In the genomic region with DNA sequence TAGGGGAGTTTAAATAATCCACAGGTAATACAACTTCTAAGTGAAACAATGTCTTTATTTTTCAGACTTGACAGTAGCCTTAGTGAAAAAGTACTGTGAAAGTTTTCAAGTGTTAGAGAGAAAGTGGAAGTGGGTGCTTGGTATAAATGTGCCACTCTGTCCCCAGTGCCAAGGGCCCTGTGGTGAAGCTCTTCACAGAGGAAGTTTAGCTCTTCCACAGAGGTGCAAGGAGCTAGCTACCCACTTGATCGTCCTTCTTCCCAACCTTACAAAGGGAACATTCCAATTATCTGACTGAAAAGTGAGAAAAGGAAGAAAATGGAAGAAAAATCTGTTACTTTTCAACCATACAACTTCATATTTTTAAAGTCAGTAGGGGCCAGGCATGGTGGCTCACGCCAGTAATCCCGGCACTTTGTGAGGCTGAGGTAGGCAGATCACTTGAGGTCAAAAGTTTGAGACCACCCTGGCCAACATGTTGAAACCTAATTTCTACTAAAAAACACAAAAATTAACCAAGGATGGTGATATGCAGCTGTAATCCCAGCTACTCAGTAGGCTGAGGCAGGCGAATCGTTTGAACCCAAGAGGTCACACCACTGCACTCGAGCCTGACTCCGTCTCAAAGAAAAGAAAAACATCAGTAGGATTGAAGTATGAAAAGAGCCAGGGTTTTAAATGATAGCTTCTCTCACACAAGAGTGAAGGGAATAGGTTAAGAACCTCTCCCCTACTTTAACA, we compare ENCODE assay signal across 11 cellular contexts. TPM values are rescaled to one million over a fixed set of nuclear protein-coding genes. Genes with fewer than 3 reads are reported as not detected.
A peak's percentile ranks its signal among the peaks of the same experiment; 100 is the strongest.
DNase-seq lines count a peak whose midpoint lies in the region; ATAC-seq and TF ChIP-seq lines count a peak whose summit lies in the region.
"Had no signal": no experiment of that assay in that cellular context is flagged by ENCODE, and none has a peak within 500 bp of the region (broad histone marks: within the 10 kb centered on the region; RNA-seq: fewer than 3 reads in every experiment).

No MANE protein-coding gene starts in this region.

- no peaks in the 10 kb centered on the region for H3K27me3 ChIP-seq in BLaER1
- no peaks in the 10 kb centered on the region for H3K27me3 ChIP-seq in prostate gland (replicated peaks; ENCODE audit: insufficient read depth)
- H3K27me3 ChIP-seq in left ventricle myocardium inferior (ENCODE audit: low read depth), result no peaks in the 10 kb centered on the region

- ATAC-seq in GM18861 (IDR thresholded peaks at IDR 0.05; ENCODE audit: unreplicated experiment), result peak; percentile 27
- ATAC-seq in HG03039 (IDR thresholded peaks at IDR 0.05; ENCODE audit: unreplicated experiment), result peak; percentile 43
- no peak for ATAC-seq in activated CD8-positive, alpha-beta T cell treated with anti-CD3 and anti-CD28 coated beads, Interleukin-2, amount 10 ng/mL, durations not matched to agents 7 days and 5 days
- ATAC-seq: PC-3 had no signal

- 96% methylated on average over 7 of the region's 7 CpGs for WGBS in prostate gland

- no peak for TF ChIP-seq POLR2A in prostate gland (IDR thresholded peaks at IDR 0.05)

- H3K27me3 Mint-ChIP-seq in activated CD8-positive, alpha-beta T cell treated with anti-CD3 and anti-CD28 coated beads, Interleukin-2, amount 10 ng/mL, durations not matched to agents 7 days and 5 days (ENCODE audit: low read depth), result no peaks in the 10 kb centered on the region

- H3K4me3 ChIP-seq in BLaER1 (no peak overlapping the region), prostate gland (no peak overlapping the region), left ventricle myocardium inferior (no peak overlapping the region)
- H3K4me3 ChIP-seq: coronary artery had no signal

- peak overlapping the region; percentile 80 for H3K27ac ChIP-seq in BLaER1
- H3K27ac ChIP-seq in prostate gland, result no peak overlapping the region
- H3K27ac ChIP-seq in left ventricle myocardium inferior (replicated peaks), result no peak overlapping the region
- H3K27ac ChIP-seq: coronary artery had no signal

- H3K36me3 ChIP-seq in BLaER1 (no peaks in the 10 kb centered on the region), prostate gland (no peaks in the 10 kb centered on the region), left ventricle myocardium inferior (no peaks in the 10 kb centered on the region)

- H3K36me3 Mint-ChIP-seq in activated CD8-positive, alpha-beta T cell treated with anti-CD3 and anti-CD28 coated beads, Interleukin-2, amount 10 ng/mL, durations not matched to agents 7 days and 5 days (ENCODE audit: low read depth), result peaks cover 64% of the 10 kb centered on the region

- H3K9me3 ChIP-seq in BLaER1 (peaks cover 8% of the 10 kb centered on the region; the same call in 1 of the 2 replicates), prostate gland (no peaks in the 10 kb centered on the region), left ventricle myocardium inferior (replicated peaks) (peaks cover 2% of the 10 kb centered on the region)

- H3K9ac ChIP-seq in BLaER1, result no peak overlapping the region

- peak overlapping the region; percentile 73 for H3K27ac Mint-ChIP-seq in activated CD8-positive, alpha-beta T cell treated with anti-CD3 and anti-CD28 coated beads, Interleukin-2, amount 10 ng/mL, durations not matched to agents 7 days and 5 days

- CTCF ChIA-PET in activated CD8-positive, alpha-beta T cell treated with anti-CD3 and anti-CD28 coated beads, Interleukin-2, amount 10 ng/mL, durations not matched to agents 7 days and 5 days (lab: Charles Lee), result interaction anchor here (1.1 to 4.2 kb wide), 5 partner anchors 11 to 79 kb away, joined by 3 to 19 read pairs (median 4); no protein-coding TSS in a partner anchor

- H4K20me1 ChIP-seq in BLaER1, result no peaks in the 10 kb centered on the region

- intact Hi-C loops in prostate gland (cut with DNase I) (no loop called here), left ventricle myocardium inferior (cut with micrococcal nuclease) (no loop called here)

- peak overlapping the region; percentile 71 for H3K4me2 ChIP-seq in BLaER1

- H3K9me3 Mint-ChIP-seq in activated CD8-positive, alpha-beta T cell treated with anti-CD3 and anti-CD28 coated beads, Interleukin-2, amount 10 ng/mL, durations not matched to agents 7 days and 5 days (ENCODE audit: insufficient read depth), result peaks cover 33% of the 10 kb centered on the region

- TF ChIP-seq CTCF in prostate gland (IDR thresholded peaks at IDR 0.05) (no peak), left ventricle myocardium inferior (IDR thresholded peaks at IDR 0.05; ENCODE audit: borderline replicate concordance) (no peak)

- peaks cover 49% of the 10 kb centered on the region for H3K4me1 ChIP-seq in BLaER1
- H3K4me1 ChIP-seq in prostate gland (replicated peaks), result no peaks in the 10 kb centered on the region
- H3K4me1 ChIP-seq in left ventricle myocardium inferior, result no peaks in the 10 kb centered on the region

- POLR2A ChIA-PET in activated CD8-positive, alpha-beta T cell treated with anti-CD3 and anti-CD28 coated beads, Interleukin-2, amount 10 ng/mL, durations not matched to agents 7 days and 5 days (lab: Charles Lee), result interaction anchor here (0.5 to 1.9 kb wide), 5 partner anchors 9 to 226 kb away, joined by 3 to 7 read pairs (median 5); no protein-coding TSS in a partner anchor

- DNase-seq in activated CD8-positive, alpha-beta T cell treated with anti-CD3 and anti-CD28 coated beads, Interleukin-2, amount 10 ng/mL, durations not matched to agents 7 days and 5 days, result no peak
- DNase-seq in prostate gland (ENCODE audit: low spot score) (no peak), left ventricle myocardium inferior (no peak), SHP77 (lab: John Stamatoyannopoulos, UW) (no peak)
- no peak for DNase-seq in effector CD4-positive, alpha-beta T cell
- DNase-seq: hypothalamus, PC-3 had no signal

- H3K4me1 Mint-ChIP-seq in activated CD8-positive, alpha-beta T cell treated with anti-CD3 and anti-CD28 coated beads, Interleukin-2, amount 10 ng/mL, durations not matched to agents 7 days and 5 days (ENCODE audit: low read depth), result peaks cover 66% of the 10 kb centered on the region

- H3K4me3 Mint-ChIP-seq in activated CD8-positive, alpha-beta T cell treated with anti-CD3 and anti-CD28 coated beads, Interleukin-2, amount 10 ng/mL, durations not matched to agents 7 days and 5 days, result peak overlapping the region; percentile 8

RNA-seq across cellular contexts. Expression of a gene that starts 41.0 kb away (rescaled TPM):
- total RNA-seq in activated CD8-positive, alpha-beta T cell treated with anti-CD3 and anti-CD28 coated beads, Interleukin-2, amount 10 ng/mL, durations not matched to agents 7 days and 5 days, result 100 to 1,000 TPM; 604 to 619 TPM
- total RNA-seq in prostate gland, result 1 to 10 TPM; 8.9 to 9.5 TPM
- 7.5 TPM for total RNA-seq in left ventricle myocardium inferior

RNA-seq across cellular contexts. Expression of a gene that starts 57.4 kb away (rescaled TPM):
- total RNA-seq in activated CD8-positive, alpha-beta T cell treated with anti-CD3 and anti-CD28 coated beads, Interleukin-2, amount 10 ng/mL, durations not matched to agents 7 days and 5 days, result not detected
- total RNA-seq in prostate gland (not detected), left ventricle myocardium inferior (not detected)
- total RNA-seq: PC-3 had no signal

Comparison
In these comparisons a context has a peak if more than half of its experiments do, and no peak if none do; other contexts are left out.
1. RNA of a gene that starts 41.0 kb away (total RNA-seq): 604 to 619 TPM in activated CD8-positive, alpha-beta T cell treated with anti-CD3 and anti-CD28 coated beads, Interleukin-2, amount 10 ng/mL, durations not matched to agents 7 days and 5 days; 8.9 to 9.5 TPM in prostate gland and 7.5 TPM in left ventricle myocardium inferior (single experiment); every median in the first group is over 10 times any median in the second.